In genomic region chr18:8084160-8084559, GRCh38 we compare ENCODE assay signal across 8 cellular contexts.
A peak's percentile ranks its signal among the peaks of the same experiment; 100 is the strongest.
DNase-seq lines count a peak whose midpoint lies in the region; ATAC-seq and TF ChIP-seq lines count a peak whose summit lies in the region.

No MANE protein-coding gene starts in this region.

- DNase-seq in AML-193 (lab: John Stamatoyannopoulos, UW): peak; percentile 6 to 21
- DNase-seq in HPDE6-E6E7 (ENCODE audit: extremely low spot score): peak; percentile 66
- peak; percentile 58 for DNase-seq in SK-N-DZ (ENCODE audit: low spot score)
- DNase-seq in right cardiac atrium: peak in 1 of 3 donors; percentile 57
- DNase-seq in type B pancreatic cell (ENCODE audit: extremely low spot score, unreplicated experiment): no peak
- no peak for DNase-seq in effector CD4-positive, alpha-beta T cell

- TF ChIP-seq CTCF in type B pancreatic cell (conservative IDR thresholded peaks at IDR 0.05): peak; percentile 78

- no peak overlapping the region for H3K27ac ChIP-seq in right cardiac atrium (ENCODE audit: low read length)

- intact Hi-C loops in right cardiac atrium (cut with DNase I): no loop called here

- ATAC-seq in right cardiac atrium (peak; percentile 64 to 67), HG02588 (IDR thresholded peaks at IDR 0.05; ENCODE audit: unreplicated experiment) (no peak), HG02870 (IDR thresholded peaks at IDR 0.05; ENCODE audit: unreplicated experiment) (no peak)

- WGBS in right cardiac atrium: 49% methylated on average over 7 of the region's 7 CpGs

- no peak overlapping the region for H3K4me3 Mint-ChIP-seq in type B pancreatic cell

- H3K27me3 Mint-ChIP-seq in type B pancreatic cell: peaks cover 4% of the 10 kb centered on the region

- H3K4me1 ChIP-seq in right cardiac atrium (ENCODE audit: control insufficient read depth, insufficient read depth, low read length): no peaks in the 10 kb centered on the region

- H3K27ac Mint-ChIP-seq in type B pancreatic cell: no peak overlapping the region

- peaks cover 3% of the 10 kb centered on the region for H3K36me3 Mint-ChIP-seq in type B pancreatic cell

- no peaks in the 10 kb centered on the region for H3K4me1 Mint-ChIP-seq in type B pancreatic cell (ENCODE audit: unreplicated experiment)

- H3K27me3 ChIP-seq in right cardiac atrium (ENCODE audit: control insufficient read depth, insufficient read depth): no peaks in the 10 kb centered on the region

- no peaks in the 10 kb centered on the region for H3K9me3 ChIP-seq in right cardiac atrium (ENCODE audit: control insufficient read depth, low read length)

- H3K9me3 Mint-ChIP-seq in type B pancreatic cell: no peaks in the 10 kb centered on the region

- no peak overlapping the region for H3K4me3 ChIP-seq in right cardiac atrium (ENCODE audit: low read length)

Comparison
In these comparisons a context has a peak if more than half of its experiments do, and no peak if none do; other contexts are left out.
1. DNase-seq: peak in AML-193 (2 of 2), HPDE6-E6E7 (single experiment) and SK-N-DZ (single experiment); none in type B pancreatic cell (single experiment) and effector CD4-positive, alpha-beta T cell (single experiment).
2. ATAC-seq: peak in right cardiac atrium (2 of 2); none in HG02588 (single experiment) and HG02870 (single experiment).